ENCODE assay signal across 8 cellular contexts in genomic region chr2:207792244-207792785, GRCh38. TPM values are rescaled to one million over a fixed set of nuclear protein-coding genes. Genes with fewer than 3 reads are reported as not detected.
A peak's percentile ranks its signal among the peaks of the same experiment; 100 is the strongest.
DNase-seq lines count a peak whose midpoint lies in the region; ATAC-seq and TF ChIP-seq lines count a peak whose summit lies in the region.

No MANE protein-coding gene starts in this region.

- no peaks in the 10 kb centered on the region for H3K36me3 ChIP-seq in prostate gland

- no peak for TF ChIP-seq CTCF in epithelial cell of esophagus (IDR thresholded peaks at IDR 0.05; ENCODE audit: insufficient read depth, low read depth, low read length, missing control alignments)
- TF ChIP-seq CTCF in prostate gland (IDR thresholded peaks at IDR 0.05): no peak

- peaks cover 8% of the 10 kb centered on the region for H3K27me3 Mint-ChIP-seq in activated naive CD8-positive, alpha-beta T cell treated with anti-CD3 and anti-CD28 coated beads for 36 hours

- no peaks in the 10 kb centered on the region for H3K27me3 ChIP-seq in prostate gland (replicated peaks; ENCODE audit: insufficient read depth)

- intact Hi-C loops in prostate gland (cut with DNase I): no loop called here

- H3K4me3 ChIP-seq in epithelial cell of esophagus (ENCODE audit: low read length): no peak overlapping the region
- no peak overlapping the region for H3K4me3 ChIP-seq in prostate gland

- no peaks in the 10 kb centered on the region for H3K4me1 Mint-ChIP-seq in activated naive CD8-positive, alpha-beta T cell treated with anti-CD3 and anti-CD28 coated beads for 36 hours

- ATAC-seq in GM18909 (IDR thresholded peaks at IDR 0.05; ENCODE audit: poor library complexity, unreplicated experiment) (peak; percentile 54), HG02571 (IDR thresholded peaks at IDR 0.05; ENCODE audit: unreplicated experiment) (no peak)

- TF ChIP-seq POLR2A in prostate gland (IDR thresholded peaks at IDR 0.05): no peak

- DNase-seq in NCI-H774 (lab: John Stamatoyannopoulos, UW) (peak; percentile 18), epithelial cell of esophagus (ENCODE audit: low read depth) (peak; percentile 80), prostate gland (ENCODE audit: low spot score) (peak; percentile 11)
- DNase-seq in activated CD4-positive, alpha-beta T cell treated with anti-CD3 and anti-CD28 coated beads, Interleukin-2, amount 50 U/mL, for 48 hours: no peak
- no peak for DNase-seq in activated naive CD8-positive, alpha-beta T cell treated with anti-CD3 and anti-CD28 coated beads for 36 hours
- no peak for DNase-seq in activated CD4-positive, alpha-beta T cell treated with anti-CD3 and anti-CD28 coated beads for 48 hours

- H3K27ac ChIP-seq in prostate gland: no peak overlapping the region

- WGBS in prostate gland: 43% methylated on average over 6 of the region's 6 CpGs

- H3K4me1 ChIP-seq in prostate gland (replicated peaks): peaks cover 3% of the 10 kb centered on the region

- no peaks in the 10 kb centered on the region for H3K9me3 Mint-ChIP-seq in activated naive CD8-positive, alpha-beta T cell treated with anti-CD3 and anti-CD28 coated beads for 36 hours

- H3K4me3 Mint-ChIP-seq in activated naive CD8-positive, alpha-beta T cell treated with anti-CD3 and anti-CD28 coated beads for 36 hours: no peak overlapping the region

- no peaks in the 10 kb centered on the region for H3K9me3 ChIP-seq in prostate gland

- no peak overlapping the region for H3K27ac Mint-ChIP-seq in activated naive CD8-positive, alpha-beta T cell treated with anti-CD3 and anti-CD28 coated beads for 36 hours

- no peaks in the 10 kb centered on the region for H3K36me3 Mint-ChIP-seq in activated naive CD8-positive, alpha-beta T cell treated with anti-CD3 and anti-CD28 coated beads for 36 hours

RNA-seq across cellular contexts. Expression of gene FZD5, which starts 22.6 kb away (rescaled TPM):
- total RNA-seq in prostate gland: 10 to 100 TPM in 1 of 2 donors, 1 to 10 TPM in 1; 9.1 to 32.7 TPM
- 1 to 10 TPM; 1.5 to 1.6 TPM for total RNA-seq in activated naive CD8-positive, alpha-beta T cell treated with anti-CD3 and anti-CD28 coated beads for 36 hours

Comparison
In these comparisons a context has a peak if more than half of its experiments do, and no peak if none do; other contexts are left out.
1. DNase-seq: peak in NCI-H774 (single experiment), epithelial cell of esophagus (single experiment) and prostate gland (single experiment); none in activated CD4-positive, alpha-beta T cell treated with anti-CD3 and anti-CD28 coated beads, Interleukin-2, amount 50 U/mL, for 48 hours (0 of 2), activated naive CD8-positive, alpha-beta T cell treated with anti-CD3 and anti-CD28 coated beads for 36 hours (single experiment) and activated CD4-positive, alpha-beta T cell treated with anti-CD3 and anti-CD28 coated beads for 48 hours (single experiment).